In the genomic region with DNA sequence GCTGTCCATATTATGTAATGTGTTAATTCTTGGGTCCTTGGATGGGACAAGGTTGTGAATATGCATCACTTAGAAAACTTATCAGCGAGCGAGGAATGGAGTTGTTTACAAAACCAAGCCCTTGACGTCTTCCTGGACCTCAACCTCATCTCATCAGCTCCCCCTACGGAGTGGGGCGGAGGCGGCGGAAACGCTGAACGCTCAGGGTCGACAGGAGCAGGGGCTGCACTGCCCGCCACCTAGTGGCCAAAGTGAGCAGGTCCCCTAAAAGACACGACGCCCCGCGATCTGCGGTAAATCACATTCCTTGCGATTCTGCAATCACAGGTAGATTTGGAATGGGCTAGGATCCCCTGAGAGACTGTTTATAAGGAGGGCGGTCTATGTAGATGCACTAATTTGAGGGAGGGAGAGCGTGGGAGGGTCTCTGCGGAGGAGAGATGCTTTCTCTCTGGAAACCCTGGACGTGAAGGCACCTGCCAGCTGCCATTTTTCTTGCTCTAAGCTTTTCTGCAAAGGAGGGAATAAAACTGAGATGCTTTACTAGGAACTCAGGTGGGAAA, we compare ENCODE assay signal across 1 cellular context.
A peak's percentile ranks its signal among the peaks of the same experiment; 100 is the strongest.
TF ChIP-seq lines count a peak whose summit lies in the region.

No MANE protein-coding gene starts in this region.

TF ChIP-seq in HepG2, 621 proteins besides CTCF, POLR2A, EP300 and RAD21 (continued from another document):
- TF ChIP-seq NKX3-1 (CRISPR knock-in tag; IDR thresholded peaks at IDR 0.05) = 0 out of 2 replicates have a peak, but pooled peaks have one; percentile 58
- no peak for TF ChIP-seq FOXP1 (IDR thresholded peaks at IDR 0.05)
- TF ChIP-seq FOXP1 (CRISPR knock-in tag; IDR thresholded peaks at IDR 0.05) = peak; percentile 36; the same call in 1 of the 2 replicates
- no peak for TF ChIP-seq RBM22 (optimal IDR thresholded peaks at IDR 0.05; ENCODE audit: low read length)
- TF ChIP-seq KAT2B (IDR thresholded peaks at IDR 0.05; ENCODE audit: borderline replicate concordance, low read depth, low read length) = no peak
- TF ChIP-seq, protein P1, sequence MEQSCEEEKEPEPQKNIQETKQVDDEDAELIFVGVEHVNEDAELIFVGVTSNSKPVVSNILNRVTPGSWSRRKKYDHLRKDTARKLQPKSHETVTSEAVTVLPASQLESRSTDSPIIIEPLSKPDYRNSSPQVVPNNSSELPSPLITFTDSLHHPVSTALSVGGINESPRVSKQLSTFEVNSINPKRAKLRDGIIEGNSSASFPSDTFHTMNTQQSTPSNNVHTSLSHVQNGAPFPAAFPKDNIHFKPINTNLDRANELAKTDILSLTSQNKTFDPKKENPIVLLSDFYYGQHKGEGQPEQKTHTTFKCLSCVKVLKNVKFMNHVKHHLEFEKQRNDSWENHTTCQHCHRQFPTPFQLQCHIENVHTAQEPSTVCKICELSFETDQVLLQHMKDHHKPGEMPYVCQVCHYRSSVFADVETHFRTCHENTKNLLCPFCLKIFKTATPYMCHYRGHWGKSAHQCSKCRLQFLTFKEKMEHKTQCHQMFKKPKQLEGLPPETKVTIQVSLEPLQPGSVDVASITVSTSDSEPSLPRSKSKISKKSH (CRISPR knock-in tag; IDR thresholded peaks at IDR 0.05; ENCODE audit: borderline replicate concordance) = 0 out of 2 replicates have a peak, but pooled peaks have one; percentile 59
- peak; percentile 89; the same call in 1 of the 2 replicates for TF ChIP-seq KDM2A (CRISPR knock-in tag; IDR thresholded peaks at IDR 0.05; ENCODE audit: borderline replicate concordance, low read depth)
- TF ChIP-seq ETV5 (CRISPR knock-in tag; IDR thresholded peaks at IDR 0.05; ENCODE audit: borderline replicate concordance) = peak; percentile 75
- TF ChIP-seq, protein P2, sequence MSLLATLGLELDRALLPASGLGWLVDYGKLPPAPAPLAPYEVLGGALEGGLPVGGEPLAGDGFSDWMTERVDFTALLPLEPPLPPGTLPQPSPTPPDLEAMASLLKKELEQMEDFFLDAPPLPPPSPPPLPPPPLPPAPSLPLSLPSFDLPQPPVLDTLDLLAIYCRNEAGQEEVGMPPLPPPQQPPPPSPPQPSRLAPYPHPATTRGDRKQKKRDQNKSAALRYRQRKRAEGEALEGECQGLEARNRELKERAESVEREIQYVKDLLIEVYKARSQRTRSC (CRISPR knock-in tag; IDR thresholded peaks at IDR 0.05; ENCODE audit: low read depth) = no peak
- 0 out of 2 replicates have a peak, but pooled peaks have one; percentile 51 for TF ChIP-seq ZNF557 (CRISPR knock-in tag; IDR thresholded peaks at IDR 0.05)
- TF ChIP-seq RCOR2 (CRISPR knock-in tag; IDR thresholded peaks at IDR 0.05) = peak; percentile 87; the same call in 1 of the 2 replicates
- TF ChIP-seq, protein P3, sequence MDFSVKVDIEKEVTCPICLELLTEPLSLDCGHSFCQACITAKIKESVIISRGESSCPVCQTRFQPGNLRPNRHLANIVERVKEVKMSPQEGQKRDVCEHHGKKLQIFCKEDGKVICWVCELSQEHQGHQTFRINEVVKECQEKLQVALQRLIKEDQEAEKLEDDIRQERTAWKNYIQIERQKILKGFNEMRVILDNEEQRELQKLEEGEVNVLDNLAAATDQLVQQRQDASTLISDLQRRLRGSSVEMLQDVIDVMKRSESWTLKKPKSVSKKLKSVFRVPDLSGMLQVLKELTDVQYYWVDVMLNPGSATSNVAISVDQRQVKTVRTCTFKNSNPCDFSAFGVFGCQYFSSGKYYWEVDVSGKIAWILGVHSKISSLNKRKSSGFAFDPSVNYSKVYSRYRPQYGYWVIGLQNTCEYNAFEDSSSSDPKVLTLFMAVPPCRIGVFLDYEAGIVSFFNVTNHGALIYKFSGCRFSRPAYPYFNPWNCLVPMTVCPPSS (IDR thresholded peaks at IDR 0.05) = no peak
- peak; percentile 91 for TF ChIP-seq ZBTB7B (CRISPR knock-in tag; IDR thresholded peaks at IDR 0.05)
- TF ChIP-seq ZFP90 (CRISPR knock-in tag; IDR thresholded peaks at IDR 0.05; ENCODE audit: borderline replicate concordance) = 0 out of 2 replicates have a peak, but pooled peaks have one; percentile 42
- no peak for TF ChIP-seq HNRNPUL1 (IDR thresholded peaks at IDR 0.05; ENCODE audit: low read depth, low read length)
- TF ChIP-seq, protein P4, sequence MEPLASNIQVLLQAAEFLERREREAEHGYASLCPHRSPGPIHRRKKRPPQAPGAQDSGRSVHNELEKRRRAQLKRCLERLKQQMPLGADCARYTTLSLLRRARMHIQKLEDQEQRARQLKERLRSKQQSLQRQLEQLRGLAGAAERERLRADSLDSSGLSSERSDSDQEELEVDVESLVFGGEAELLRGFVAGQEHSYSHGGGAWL (CRISPR knock-in tag; IDR thresholded peaks at IDR 0.05) = 0 out of 2 replicates have a peak, but pooled peaks have one; percentile 48
- no peak for TF ChIP-seq CHD4 (IDR thresholded peaks at IDR 0.05; ENCODE audit: borderline replicate concordance, low read length)
- TF ChIP-seq ELF1 (CRISPR knock-in tag; IDR thresholded peaks at IDR 0.05) = peak; percentile 65
- TF ChIP-seq TAF1 (CRISPR knock-in tag; IDR thresholded peaks at IDR 0.05) = 0 out of 2 replicates have a peak, but pooled peaks have one; percentile 33
- no peak; the same call in 1 of the 2 replicates for TF ChIP-seq FOXC1 (CRISPR knock-in tag; IDR thresholded peaks at IDR 0.05; ENCODE audit: borderline replicate concordance)
- TF ChIP-seq, protein P5, sequence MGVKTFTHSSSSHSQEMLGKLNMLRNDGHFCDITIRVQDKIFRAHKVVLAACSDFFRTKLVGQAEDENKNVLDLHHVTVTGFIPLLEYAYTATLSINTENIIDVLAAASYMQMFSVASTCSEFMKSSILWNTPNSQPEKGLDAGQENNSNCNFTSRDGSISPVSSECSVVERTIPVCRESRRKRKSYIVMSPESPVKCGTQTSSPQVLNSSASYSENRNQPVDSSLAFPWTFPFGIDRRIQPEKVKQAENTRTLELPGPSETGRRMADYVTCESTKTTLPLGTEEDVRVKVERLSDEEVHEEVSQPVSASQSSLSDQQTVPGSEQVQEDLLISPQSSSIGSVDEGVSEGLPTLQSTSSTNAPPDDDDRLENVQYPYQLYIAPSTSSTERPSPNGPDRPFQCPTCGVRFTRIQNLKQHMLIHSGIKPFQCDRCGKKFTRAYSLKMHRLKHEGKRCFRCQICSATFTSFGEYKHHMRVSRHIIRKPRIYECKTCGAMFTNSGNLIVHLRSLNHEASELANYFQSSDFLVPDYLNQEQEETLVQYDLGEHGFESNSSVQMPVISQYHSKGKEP (CRISPR knock-in tag; IDR thresholded peaks at IDR 0.05) = no peak
- TF ChIP-seq, protein P6, sequence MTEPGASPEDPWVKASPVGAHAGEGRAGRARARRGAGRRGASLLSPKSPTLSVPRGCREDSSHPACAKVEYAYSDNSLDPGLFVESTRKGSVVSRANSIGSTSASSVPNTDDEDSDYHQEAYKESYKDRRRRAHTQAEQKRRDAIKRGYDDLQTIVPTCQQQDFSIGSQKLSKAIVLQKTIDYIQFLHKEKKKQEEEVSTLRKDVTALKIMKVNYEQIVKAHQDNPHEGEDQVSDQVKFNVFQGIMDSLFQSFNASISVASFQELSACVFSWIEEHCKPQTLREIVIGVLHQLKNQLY (CRISPR knock-in tag; IDR thresholded peaks at IDR 0.05) = peak; percentile 43; the same call in 1 of the 2 replicates
- peak; percentile 56; the same call in 1 of the 2 replicates for TF ChIP-seq FOXK1 (CRISPR knock-in tag; IDR thresholded peaks at IDR 0.05; ENCODE audit: borderline replicate concordance, low read depth)
- TF ChIP-seq POLR2G (IDR thresholded peaks at IDR 0.05; ENCODE audit: low read depth, low read length) = no peak
- peak; percentile 81 for TF ChIP-seq ZMYM4 (CRISPR knock-in tag; IDR thresholded peaks at IDR 0.05)
- no peak for TF ChIP-seq ZNF567 (CRISPR knock-in tag; IDR thresholded peaks at IDR 0.05; ENCODE audit: borderline replicate concordance)
- peak; percentile 76 for TF ChIP-seq PHF5A (CRISPR knock-in tag; IDR thresholded peaks at IDR 0.05; ENCODE audit: low read depth, unreplicated experiment)
- no peak for TF ChIP-seq HDAC6 (IDR thresholded peaks at IDR 0.05; ENCODE audit: low read depth, low read length)
- TF ChIP-seq, protein P7, sequence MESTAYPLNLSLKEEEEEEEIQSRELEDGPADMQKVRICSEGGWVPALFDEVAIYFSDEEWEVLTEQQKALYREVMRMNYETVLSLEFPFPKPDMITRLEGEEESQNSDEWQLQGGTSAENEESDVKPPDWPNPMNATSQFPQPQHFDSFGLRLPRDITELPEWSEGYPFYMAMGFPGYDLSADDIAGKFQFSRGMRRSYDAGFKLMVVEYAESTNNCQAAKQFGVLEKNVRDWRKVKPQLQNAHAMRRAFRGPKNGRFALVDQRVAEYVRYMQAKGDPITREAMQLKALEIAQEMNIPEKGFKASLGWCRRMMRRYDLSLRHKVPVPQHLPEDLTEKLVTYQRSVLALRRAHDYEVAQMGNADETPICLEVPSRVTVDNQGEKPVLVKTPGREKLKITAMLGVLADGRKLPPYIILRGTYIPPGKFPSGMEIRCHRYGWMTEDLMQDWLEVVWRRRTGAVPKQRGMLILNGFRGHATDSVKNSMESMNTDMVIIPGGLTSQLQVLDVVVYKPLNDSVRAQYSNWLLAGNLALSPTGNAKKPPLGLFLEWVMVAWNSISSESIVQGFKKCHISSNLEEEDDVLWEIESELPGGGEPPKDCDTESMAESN (CRISPR knock-in tag; conservative IDR thresholded peaks at IDR 0.05) = peak; percentile 33; the same call in 1 of the 2 replicates
- no peak for TF ChIP-seq PHF8 (CRISPR knock-in tag; IDR thresholded peaks at IDR 0.05)
- no peak for TF ChIP-seq KLF9 (CRISPR knock-in tag; IDR thresholded peaks at IDR 0.05; ENCODE audit: low read depth)
- TF ChIP-seq, protein P8, sequence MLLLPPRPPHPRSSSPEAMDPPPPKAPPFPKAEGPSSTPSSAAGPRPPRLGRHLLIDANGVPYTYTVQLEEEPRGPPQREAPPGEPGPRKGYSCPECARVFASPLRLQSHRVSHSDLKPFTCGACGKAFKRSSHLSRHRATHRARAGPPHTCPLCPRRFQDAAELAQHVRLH (CRISPR knock-in tag; IDR thresholded peaks at IDR 0.05; ENCODE audit: borderline replicate concordance, low read depth) = peak; percentile 89; the same call in 1 of the 2 replicates
- no peak for TF ChIP-seq ZNF747 (CRISPR knock-in tag; IDR thresholded peaks at IDR 0.05; ENCODE audit: borderline replicate concordance)
- TF ChIP-seq U2AF1 (optimal IDR thresholded peaks at IDR 0.05; ENCODE audit: low read depth, low read length) = peak; percentile 74
- no peak for TF ChIP-seq ZNF441 (CRISPR knock-in tag; IDR thresholded peaks at IDR 0.05; ENCODE audit: borderline replicate concordance)
- TF ChIP-seq ZNF224 (CRISPR knock-in tag; IDR thresholded peaks at IDR 0.05) = no peak
- TF ChIP-seq HMG20A (CRISPR knock-in tag; IDR thresholded peaks at IDR 0.05; ENCODE audit: borderline replicate concordance) = 0 out of 2 replicates have a peak, but pooled peaks have one; percentile 34
- TF ChIP-seq ZSCAN9 (CRISPR knock-in tag; IDR thresholded peaks at IDR 0.05; ENCODE audit: borderline replicate concordance) = 0 out of 2 replicates have a peak, but pooled peaks have one; percentile 52
- TF ChIP-seq, protein P9, sequence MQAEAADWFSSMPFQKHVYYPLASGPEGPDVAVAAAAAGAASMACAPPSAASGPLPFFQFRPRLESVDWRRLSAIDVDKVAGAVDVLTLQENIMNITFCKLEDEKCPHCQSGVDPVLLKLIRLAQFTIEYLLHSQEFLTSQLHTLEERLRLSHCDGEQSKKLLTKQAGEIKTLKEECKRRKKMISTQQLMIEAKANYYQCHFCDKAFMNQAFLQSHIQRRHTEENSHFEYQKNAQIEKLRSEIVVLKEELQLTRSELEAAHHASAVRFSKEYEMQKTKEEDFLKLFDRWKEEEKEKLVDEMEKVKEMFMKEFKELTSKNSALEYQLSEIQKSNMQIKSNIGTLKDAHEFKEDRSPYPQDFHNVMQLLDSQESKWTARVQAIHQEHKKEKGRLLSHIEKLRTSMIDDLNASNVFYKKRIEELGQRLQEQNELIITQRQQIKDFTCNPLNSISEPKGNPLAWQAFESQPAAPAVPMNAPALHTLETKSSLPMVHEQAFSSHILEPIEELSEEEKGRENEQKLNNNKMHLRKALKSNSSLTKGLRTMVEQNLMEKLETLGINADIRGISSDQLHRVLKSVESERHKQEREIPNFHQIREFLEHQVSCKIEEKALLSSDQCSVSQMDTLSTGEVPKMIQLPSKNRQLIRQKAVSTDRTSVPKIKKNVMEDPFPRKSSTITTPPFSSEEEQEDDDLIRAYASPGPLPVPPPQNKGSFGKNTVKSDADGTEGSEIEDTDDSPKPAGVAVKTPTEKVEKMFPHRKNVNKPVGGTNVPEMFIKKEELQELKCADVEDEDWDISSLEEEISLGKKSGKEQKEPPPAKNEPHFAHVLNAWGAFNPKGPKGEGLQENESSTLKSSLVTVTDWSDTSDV (CRISPR knock-in tag; IDR thresholded peaks at IDR 0.05) = no peak
- TF ChIP-seq ZFP37 (CRISPR knock-in tag; IDR thresholded peaks at IDR 0.05; ENCODE audit: borderline replicate concordance) = peak; percentile 23; the same call in 1 of the 2 replicates
- peak; percentile 86; the same call in 1 of the 2 replicates for TF ChIP-seq ZNF614 (CRISPR knock-in tag; IDR thresholded peaks at IDR 0.05; ENCODE audit: borderline replicate concordance)
- TF ChIP-seq ZKSCAN8 (CRISPR knock-in tag; IDR thresholded peaks at IDR 0.05; ENCODE audit: borderline replicate concordance) = 0 out of 2 replicates have a peak, but pooled peaks have one; percentile 12
- TF ChIP-seq, protein P10, sequence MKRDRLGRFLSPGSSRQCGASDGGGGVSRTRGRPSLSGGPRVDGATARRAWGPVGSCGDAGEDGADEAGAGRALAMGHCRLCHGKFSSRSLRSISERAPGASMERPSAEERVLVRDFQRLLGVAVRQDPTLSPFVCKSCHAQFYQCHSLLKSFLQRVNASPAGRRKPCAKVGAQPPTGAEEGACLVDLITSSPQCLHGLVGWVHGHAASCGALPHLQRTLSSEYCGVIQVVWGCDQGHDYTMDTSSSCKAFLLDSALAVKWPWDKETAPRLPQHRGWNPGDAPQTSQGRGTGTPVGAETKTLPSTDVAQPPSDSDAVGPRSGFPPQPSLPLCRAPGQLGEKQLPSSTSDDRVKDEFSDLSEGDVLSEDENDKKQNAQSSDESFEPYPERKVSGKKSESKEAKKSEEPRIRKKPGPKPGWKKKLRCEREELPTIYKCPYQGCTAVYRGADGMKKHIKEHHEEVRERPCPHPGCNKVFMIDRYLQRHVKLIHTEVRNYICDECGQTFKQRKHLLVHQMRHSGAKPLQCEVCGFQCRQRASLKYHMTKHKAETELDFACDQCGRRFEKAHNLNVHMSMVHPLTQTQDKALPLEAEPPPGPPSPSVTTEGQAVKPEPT (CRISPR knock-in tag; IDR thresholded peaks at IDR 0.05; ENCODE audit: low read depth) = no peak
- TF ChIP-seq ZSCAN22 (CRISPR knock-in tag; IDR thresholded peaks at IDR 0.05) = no peak
- TF ChIP-seq CREB1 (IDR thresholded peaks at IDR 0.05) = no peak
- no peak for TF ChIP-seq CREB1 (CRISPR knock-in tag; IDR thresholded peaks at IDR 0.05)
- no peak for TF ChIP-seq GPN1 (CRISPR knock-in tag; IDR thresholded peaks at IDR 0.05; ENCODE audit: borderline replicate concordance)
- TF ChIP-seq, protein P11, sequence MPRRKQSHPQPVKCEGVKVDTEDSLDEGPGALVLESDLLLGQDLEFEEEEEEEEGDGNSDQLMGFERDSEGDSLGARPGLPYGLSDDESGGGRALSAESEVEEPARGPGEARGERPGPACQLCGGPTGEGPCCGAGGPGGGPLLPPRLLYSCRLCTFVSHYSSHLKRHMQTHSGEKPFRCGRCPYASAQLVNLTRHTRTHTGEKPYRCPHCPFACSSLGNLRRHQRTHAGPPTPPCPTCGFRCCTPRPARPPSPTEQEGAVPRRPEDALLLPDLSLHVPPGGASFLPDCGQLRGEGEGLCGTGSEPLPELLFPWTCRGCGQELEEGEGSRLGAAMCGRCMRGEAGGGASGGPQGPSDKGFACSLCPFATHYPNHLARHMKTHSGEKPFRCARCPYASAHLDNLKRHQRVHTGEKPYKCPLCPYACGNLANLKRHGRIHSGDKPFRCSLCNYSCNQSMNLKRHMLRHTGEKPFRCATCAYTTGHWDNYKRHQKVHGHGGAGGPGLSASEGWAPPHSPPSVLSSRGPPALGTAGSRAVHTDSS (CRISPR knock-in tag; conservative IDR thresholded peaks at IDR 0.05) = peak; percentile 82; the same call in 1 of the 2 replicates
